ENCODE assay signal across 10 cellular contexts in genomic region chr1:165235158-165235776, GRCh38.
A peak's percentile ranks its signal among the peaks of the same experiment; 100 is the strongest.
DNase-seq lines count a peak whose midpoint lies in the region; ATAC-seq and TF ChIP-seq lines count a peak whose summit lies in the region.
"Had no signal": no experiment of that assay in that cellular context is flagged by ENCODE, and none has a peak within 500 bp of the region (broad histone marks: within the 10 kb centered on the region; RNA-seq: fewer than 3 reads in every experiment).

No MANE protein-coding gene starts in this region.

- H3K4me3 ChIP-seq in body of pancreas (peak overlapping the region; percentile 26 to 33), liver (ENCODE audit: low read depth in 1 of 3, low read length in 3 of 3) (peak overlapping the region; percentile 64 to 76 (median 70)), tibial artery (peak overlapping the region; percentile 26 to 31)

- H3K36me3 ChIP-seq in body of pancreas (replicated peaks in 1 of 2; ENCODE audit: insufficient read depth in 1 of 2, low read depth in 2 of 2) (no peaks in the 10 kb centered on the region), liver (ENCODE audit: control insufficient read depth in 4 of 4, insufficient read depth in 3 of 4, low read depth in 1 of 4, low read length in 3 of 4) (no peaks in the 10 kb centered on the region), tibial artery (no peaks in the 10 kb centered on the region)

- H3K9ac ChIP-seq in liver (ENCODE audit: low read depth in 1 of 2, low read length in 2 of 2), result peak overlapping the region; percentile 65 to 83

- no peak for TF ChIP-seq POLR2A in body of pancreas (IDR thresholded peaks at IDR 0.05)

- intact Hi-C loops in body of pancreas (cut with DNase I), result no loop called here
- intact Hi-C loops in tibial artery (cut with DNase I; ENCODE audit: low total_unique reads), result no loop called here

- H3K9me3 ChIP-seq in body of pancreas, result no peaks in the 10 kb centered on the region
- no peaks in the 10 kb centered on the region for H3K9me3 ChIP-seq in liver (ENCODE audit: control insufficient read depth in 4 of 4, low read length in 3 of 4)
- H3K9me3 ChIP-seq in tibial artery, result no peaks in the 10 kb centered on the region

- H3K4me1 ChIP-seq in body of pancreas, result peaks cover 17% of the 10 kb centered on the region
- H3K4me1 ChIP-seq in liver (ENCODE audit: control insufficient read depth in 4 of 4, insufficient read depth in 4 of 4, low read length in 3 of 4), result peaks cover 0 to 28% (median 18%) of the 10 kb centered on the region in 4 donors
- H3K4me1 ChIP-seq in tibial artery, result peaks cover 0 to 15% (median 7%) of the 10 kb centered on the region in 4 donors

- peak; percentile 74 for ATAC-seq in body of pancreas
- ATAC-seq in GM19324 (IDR thresholded peaks at IDR 0.05; ENCODE audit: low FRiP score, unreplicated experiment), result no peak

- TF ChIP-seq CTCF in body of pancreas (IDR thresholded peaks at IDR 0.05) (no peak), liver (IDR thresholded peaks at IDR 0.05; ENCODE audit: low read depth, low read length, missing input control) (no peak), tibial artery (IDR thresholded peaks at IDR 0.05) (no peak)

- TF ChIP-seq RAD21 in liver (IDR thresholded peaks at IDR 0.05), result no peak

- H3K27ac ChIP-seq in body of pancreas (no peak overlapping the region), liver (ENCODE audit: low read depth in 1 of 2, low read length in 2 of 2) (peak overlapping the region; percentile 63 to 96), tibial artery (no peak overlapping the region)

- H3K27me3 ChIP-seq in body of pancreas, result peaks cover 0 to 5% of the 10 kb centered on the region in 2 donors
- H3K27me3 ChIP-seq in liver (ENCODE audit: control insufficient read depth in 4 of 4, insufficient read depth in 4 of 4, low read length in 3 of 4), result no peaks in the 10 kb centered on the region
- H3K27me3 ChIP-seq in tibial artery, result peaks cover 0 to 34% of the 10 kb centered on the region in 2 donors

- peak; percentile 62 to 92 (median 92) for DNase-seq in NCI-H1417 (lab: John Stamatoyannopoulos, UW)
- no peak for DNase-seq in NCI-H1417 treated with DMSO at 0.1 percent for 48 hours (lab: John Stamatoyannopoulos, UW)
- DNase-seq in body of pancreas, result peak in 3 of 4 donors; percentile 13 to 46 (median 26)
- DNase-seq in tibial artery, result no peak
- DNase-seq in EL, result no peak
- no peak for DNase-seq in NCI-H187 (lab: John Stamatoyannopoulos, UW)
- DNase-seq: 8988T; stimulated activated naive CD4-positive, alpha-beta T cell had no signal

- 3 to 5% methylated on average over 30 to 56 of the region's 56 CpGs for WGBS in body of pancreas, 2 donors
- WGBS in liver, result 2% methylated on average over 56 of the region's 56 CpGs

TF ChIP-seq in liver, 16 proteins besides CTCF, POLR2A, EP300 and RAD21:
- TF ChIP-seq SP1 (IDR thresholded peaks at IDR 0.05) (no peak), GABPA (IDR thresholded peaks at IDR 0.05 in 1 of 2, conservative IDR thresholded peaks at IDR 0.05 in 1 of 2) (no peak), JUND (IDR thresholded peaks at IDR 0.05) (no peak), NR2F2 (IDR thresholded peaks at IDR 0.05) (no peak), EGR1 (IDR thresholded peaks at IDR 0.05; ENCODE audit: low read depth in 2 of 2) (no peak), ZBTB33 (IDR thresholded peaks at IDR 0.05) (no peak), ATF3 (IDR thresholded peaks at IDR 0.05) (no peak)
- TF ChIP-seq, protein P1, sequence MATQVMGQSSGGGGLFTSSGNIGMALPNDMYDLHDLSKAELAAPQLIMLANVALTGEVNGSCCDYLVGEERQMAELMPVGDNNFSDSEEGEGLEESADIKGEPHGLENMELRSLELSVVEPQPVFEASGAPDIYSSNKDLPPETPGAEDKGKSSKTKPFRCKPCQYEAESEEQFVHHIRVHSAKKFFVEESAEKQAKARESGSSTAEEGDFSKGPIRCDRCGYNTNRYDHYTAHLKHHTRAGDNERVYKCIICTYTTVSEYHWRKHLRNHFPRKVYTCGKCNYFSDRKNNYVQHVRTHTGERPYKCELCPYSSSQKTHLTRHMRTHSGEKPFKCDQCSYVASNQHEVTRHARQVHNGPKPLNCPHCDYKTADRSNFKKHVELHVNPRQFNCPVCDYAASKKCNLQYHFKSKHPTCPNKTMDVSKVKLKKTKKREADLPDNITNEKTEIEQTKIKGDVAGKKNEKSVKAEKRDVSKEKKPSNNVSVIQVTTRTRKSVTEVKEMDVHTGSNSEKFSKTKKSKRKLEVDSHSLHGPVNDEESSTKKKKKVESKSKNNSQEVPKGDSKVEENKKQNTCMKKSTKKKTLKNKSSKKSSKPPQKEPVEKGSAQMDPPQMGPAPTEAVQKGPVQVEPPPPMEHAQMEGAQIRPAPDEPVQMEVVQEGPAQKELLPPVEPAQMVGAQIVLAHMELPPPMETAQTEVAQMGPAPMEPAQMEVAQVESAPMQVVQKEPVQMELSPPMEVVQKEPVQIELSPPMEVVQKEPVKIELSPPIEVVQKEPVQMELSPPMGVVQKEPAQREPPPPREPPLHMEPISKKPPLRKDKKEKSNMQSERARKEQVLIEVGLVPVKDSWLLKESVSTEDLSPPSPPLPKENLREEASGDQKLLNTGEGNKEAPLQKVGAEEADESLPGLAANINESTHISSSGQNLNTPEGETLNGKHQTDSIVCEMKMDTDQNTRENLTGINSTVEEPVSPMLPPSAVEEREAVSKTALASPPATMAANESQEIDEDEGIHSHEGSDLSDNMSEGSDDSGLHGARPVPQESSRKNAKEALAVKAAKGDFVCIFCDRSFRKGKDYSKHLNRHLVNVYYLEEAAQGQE (IDR thresholded peaks at IDR 0.05), result no peak

Comparison
In these comparisons a context has a peak if more than half of its experiments do, and no peak if none do; other contexts are left out.
1. DNase-seq: peak in NCI-H1417 (3 of 3) and body of pancreas (3 of 4); none in NCI-H1417 treated with DMSO at 0.1 percent for 48 hours (single experiment), tibial artery (0 of 2), EL (single experiment) and NCI-H187 (0 of 2).
2. H3K27ac ChIP-seq: peak in liver (2 of 2); none in body of pancreas (0 of 4) and tibial artery (0 of 2).
3. Peak in every context shown above with its lines, with median percentiles within 50 percentile points of each other: H3K4me3 ChIP-seq.